ENCODE assay signal across 28 cellular contexts in genomic region chr6:85035769-85036168, GRCh38.
"Had no signal": no experiment of that assay in that cellular context is flagged by ENCODE, and none has a peak within 500 bp of the region (broad histone marks: within the 10 kb centered on the region; RNA-seq: fewer than 3 reads in every experiment).

No MANE protein-coding gene starts in this region.

- ATAC-seq: natural killer cell; psoas muscle; right cardiac atrium; sciatic nerve; stimulated activated memory B cell treated with anti-CD40 and anti-IgM and Interleukin-4, amounts not matched to agents 10 μg/mL and 1 μg/mL and 100 μg/mL, for 72 hours; stimulated activated naive CD8-positive, alpha-beta T cell treated with anti-CD3 and anti-CD28 coated beads, Interleukin-15, amount 100 ng/mL, for 72 hours; stimulated activated naive CD8-positive, alpha-beta T cell treated with anti-CD3 and anti-CD28 coated beads, Interleukin-15, Interleukin-2, amounts not matched to agents 100 U/mL and 50 U/mL, for 24 hours; upper lobe of right lung had no signal

- DNase-seq: natural killer cell; occipital lobe; ovary; posterior cingulate gyrus; psoas muscle; right cardiac atrium; spleen; stimulated activated CD4-positive, alpha-beta T cell treated with anti-CD3 and anti-CD28 coated beads, Interleukin-12 subunit alpha, Interleukin-12 subunit beta, amount 100 ng/mL, for 4 hours; stimulated activated CD4-positive, alpha-beta T cell treated with anti-CD3 and anti-CD28 coated beads, Interleukin-1b, Interleukin-23, amount 100 ng/mL, for 48 hours; stimulated activated CD4-positive, alpha-beta T cell treated with anti-CD3 and anti-CD28 coated beads, Interleukin-4, amount 100 ng/mL, for 1 hour; stimulated activated CD4-positive, alpha-beta T cell treated with anti-CD3 and anti-CD28 coated beads, Interleukin-4, amount 100 ng/mL, for 4 hours; stimulated activated CD8-positive, alpha-beta memory T cell treated with anti-CD3 and anti-CD28 coated beads, Interleukin-4, amount 100 ng/mL, for 48 hours; stimulated activated naive CD4-positive, alpha-beta T cell; stimulated activated naive CD8-positive, alpha-beta T cell treated with anti-CD3 and anti-CD28 coated beads, Interleukin-15, amount 100 ng/mL, for 72 hours; stimulated activated naive CD8-positive, alpha-beta T cell treated with anti-CD3 and anti-CD28 coated beads, Interleukin-15, Interleukin-2, amounts not matched to agents 100 U/mL and 50 U/mL, for 24 hours; substantia nigra; testis; tibial artery; transverse colon; upper lobe of right lung; uterus had no signal

- H3K9ac ChIP-seq: neural progenitor cell, parathyroid adenoma had no signal

- H3K27me3 ChIP-seq: neural progenitor cell, ovary, spleen, suprapubic skin, testis, tibial artery, transverse colon, upper lobe of right lung, uterus had no signal

- H3K9me3 ChIP-seq: psoas muscle, testis, upper lobe of right lung, uterus had no signal

- H3K4me2 ChIP-seq: neural progenitor cell, smooth muscle cell had no signal

- H3K36me3 ChIP-seq: neural progenitor cell, ovary, spleen, suprapubic skin, tibial artery, transverse colon, upper lobe of right lung, uterus had no signal

- H3K4me3 ChIP-seq: neural progenitor cell, ovary, psoas muscle, skin epidermis, smooth muscle cell, spleen, suprapubic skin, testis, tibial artery, transverse colon, upper lobe of right lung, uterus had no signal

- H2AFZ ChIP-seq: neural progenitor cell, parathyroid adenoma had no signal

- H3K79me2 ChIP-seq: parathyroid adenoma had no signal

- H3K4me1 ChIP-seq: neural progenitor cell, parathyroid adenoma, psoas muscle, spleen, suprapubic skin, testis, tibial artery, transverse colon, upper lobe of right lung, uterus had no signal

- H3K27ac ChIP-seq: neural progenitor cell, ovary, parathyroid adenoma, psoas muscle, skin epidermis, spleen, suprapubic skin, testis, tibial artery, transverse colon, upper lobe of right lung, uterus had no signal
